Comparison of ENCODE assay signal across 8 cellular contexts in the genomic region with DNA sequence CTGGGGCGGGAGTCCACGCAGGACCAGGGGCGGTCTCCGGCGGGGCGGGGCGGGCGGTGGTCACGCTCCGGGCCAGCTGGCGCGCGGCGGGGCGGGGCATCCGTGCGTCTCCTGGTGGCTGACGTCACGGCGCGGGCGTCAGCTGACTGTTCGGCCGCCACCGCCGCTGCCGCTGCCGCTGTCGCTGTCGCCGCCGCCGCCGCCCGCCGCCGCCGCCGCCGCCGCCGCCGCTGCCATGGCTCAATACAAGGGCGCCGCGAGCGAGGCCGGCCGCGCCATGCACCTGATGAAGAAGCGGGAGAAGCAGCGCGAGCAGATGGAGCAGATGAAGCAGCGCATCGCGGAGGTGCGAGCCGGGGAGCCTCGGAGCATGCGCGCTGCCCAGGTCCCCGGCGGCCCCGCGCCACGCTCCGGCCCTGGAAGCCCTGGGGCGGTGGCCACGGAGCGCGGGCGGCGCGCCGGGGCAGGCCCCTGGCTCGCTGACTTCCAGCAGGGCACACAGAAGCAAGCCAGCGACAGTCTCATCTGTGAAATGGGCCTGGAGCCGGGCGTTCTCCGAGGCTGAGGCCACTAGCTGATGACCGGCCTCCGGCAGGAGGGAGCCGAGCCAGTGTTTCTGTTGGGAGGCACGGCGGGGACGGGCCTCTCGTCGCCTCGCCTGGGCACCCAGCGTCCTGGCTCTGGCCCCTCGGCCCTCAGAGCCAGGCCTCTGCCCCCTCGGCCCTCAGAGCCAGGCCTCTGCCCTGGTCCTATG. TPM values are rescaled to one million over a fixed set of nuclear protein-coding genes. Genes with fewer than 3 reads are reported as not detected.
DNase-seq lines count a peak whose midpoint lies in the region; ATAC-seq lines count a peak whose summit lies in the region.

A gene with protein sequence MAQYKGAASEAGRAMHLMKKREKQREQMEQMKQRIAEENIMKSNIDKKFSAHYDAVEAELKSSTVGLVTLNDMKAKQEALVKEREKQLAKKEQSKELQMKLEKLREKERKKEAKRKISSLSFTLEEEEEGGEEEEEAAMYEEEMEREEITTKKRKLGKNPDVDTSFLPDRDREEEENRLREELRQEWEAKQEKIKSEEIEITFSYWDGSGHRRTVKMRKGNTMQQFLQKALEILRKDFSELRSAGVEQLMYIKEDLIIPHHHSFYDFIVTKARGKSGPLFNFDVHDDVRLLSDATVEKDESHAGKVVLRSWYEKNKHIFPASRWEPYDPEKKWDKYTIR (plus strand): TSS at position 141 of the 754 bp plus-strand sequence. CDS start 95 bp downstream, at position 236.

- H2AFZ ChIP-seq in ACC112 (ENCODE audit: low read length, unreplicated experiment) = no peak within 1 kb of the TSS

- H3K4me3 ChIP-seq in ACC112 (ENCODE audit: low read depth, low read length) (peak within 1 kb of the TSS; percentile 92), mononuclear cell (ENCODE audit: low read length) (peak within 1 kb of the TSS; percentile 36)

- DNase-seq in NCI-H748 treated with DMSO at 0.1 percent for 48 hours (lab: John Stamatoyannopoulos, UW) (peak; percentile 4), activated T-cell treated with anti-CD3 and anti-CD28 coated beads for 24 hours (ENCODE audit: low read depth) (peak; percentile 57), epidermal melanocyte (ENCODE audit: insufficient read length, low spot score) (peak; percentile 75)
- peak; percentile 81 for DNase-seq in stimulated activated CD8-positive, alpha-beta memory T cell treated with anti-CD3 and anti-CD28 coated beads, Interleukin-4, amount 100 ng/mL, for 48 hours

- ATAC-seq in GM18517 (IDR thresholded peaks at IDR 0.05; ENCODE audit: unreplicated experiment) = peak; percentile 67
- peak; percentile 77 for ATAC-seq in HG03103 (IDR thresholded peaks at IDR 0.05; ENCODE audit: low read depth, unreplicated experiment)

- H3K4me1 ChIP-seq in ACC112 (ENCODE audit: control insufficient read depth, insufficient read depth, low read length, unreplicated experiment) = peaks cover 7% of the 10 kb centered on the region
- peaks cover 18% of the 10 kb centered on the region for H3K4me1 ChIP-seq in mononuclear cell (ENCODE audit: insufficient read depth, low read length)

- peaks cover 46% of the 10 kb centered on the region for H3K79me2 ChIP-seq in ACC112 (ENCODE audit: control insufficient read depth, insufficient read depth, low read length, unreplicated experiment)

- no peaks in the 10 kb centered on the region for H3K36me3 ChIP-seq in ACC112 (ENCODE audit: insufficient read depth, low read length)

- H3K27me3 ChIP-seq in ACC112 (ENCODE audit: insufficient read depth, low read length) = no peaks in the 10 kb centered on the region
- no peaks in the 10 kb centered on the region for H3K27me3 ChIP-seq in mononuclear cell (ENCODE audit: insufficient read depth, low read length)

- H3K27ac ChIP-seq in ACC112 (ENCODE audit: low read depth, low read length) = peak within 1 kb of the TSS; percentile 53

- no peaks in the 10 kb centered on the region for H3K9me3 ChIP-seq in mononuclear cell (ENCODE audit: low read depth, low read length)

RNA-seq across cellular contexts. Expression of the gene that starts here (rescaled TPM):
- total RNA-seq in mononuclear cell = 19.1 TPM

Comparison
In these comparisons a context has a peak if more than half of its experiments do, and no peak if none do; other contexts are left out.
1. Peak in every context shown above with its lines: DNase-seq, ATAC-seq, H3K4me3 ChIP-seq and H3K27ac ChIP-seq.
2. DNase-seq: peak in every context shown above with its lines; median percentile 81 in stimulated activated CD8-positive, alpha-beta memory T cell treated with anti-CD3 and anti-CD28 coated beads, Interleukin-4, amount 100 ng/mL, for 48 hours; 75 in epidermal melanocyte; 57 in activated T-cell treated with anti-CD3 and anti-CD28 coated beads for 24 hours; 4 in NCI-H748 treated with DMSO at 0.1 percent for 48 hours.